19 cellular contexts compared by ENCODE assay signal in the genomic region with DNA sequence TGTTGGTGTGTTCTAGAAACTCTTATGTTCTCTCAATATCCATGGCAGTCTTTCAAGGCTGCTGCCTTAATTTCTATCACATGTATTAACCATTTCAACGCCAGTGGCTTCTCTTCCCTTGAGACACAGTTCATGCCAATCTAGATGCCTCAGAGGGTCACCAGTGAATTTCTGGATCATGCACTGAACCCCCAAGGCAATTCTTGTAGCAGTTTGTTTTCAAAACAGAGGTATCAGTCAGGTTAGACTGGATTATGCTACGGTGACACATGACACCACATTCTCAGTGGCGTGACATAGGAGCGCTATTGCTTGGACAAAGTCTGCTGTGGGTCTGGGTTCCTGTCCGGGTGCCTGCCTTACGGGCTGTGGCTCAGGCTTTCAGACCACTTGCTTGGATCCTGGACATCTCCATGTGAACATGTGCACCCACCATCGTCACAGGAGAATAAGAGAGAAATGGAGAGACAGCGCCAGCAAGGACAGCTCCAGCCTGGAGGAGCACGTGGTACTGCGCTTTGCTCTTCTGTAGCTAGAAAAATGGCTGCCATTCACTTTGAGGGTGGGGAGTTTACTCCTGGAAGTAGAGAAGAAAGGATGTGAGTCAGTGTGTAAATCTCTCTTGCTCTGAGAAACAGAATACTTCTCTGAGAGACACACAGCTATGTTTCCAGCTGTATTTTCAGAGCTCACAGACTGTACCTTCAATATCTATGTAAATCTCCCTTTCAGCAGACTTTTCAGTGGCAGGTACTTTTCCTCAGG.
DNase-seq lines count a peak whose midpoint lies in the region; ATAC-seq, FAIRE-seq and TF ChIP-seq lines count a peak whose summit lies in the region.
"Had no signal": no experiment of that assay in that cellular context is flagged by ENCODE, and none has a peak within 500 bp of the region (broad histone marks: within the 10 kb centered on the region; RNA-seq: fewer than 3 reads in every experiment).

No MANE protein-coding gene starts in this region.

- no peak for ATAC-seq in SK-N-SH treated with all-trans-retinoic acid at 6 μM for 48 hours
- ATAC-seq in RWPE2 (ENCODE audit: low read depth), result peak; percentile 19; the same call in 1 of the 3 replicates
- ATAC-seq in HG02678 (IDR thresholded peaks at IDR 0.05; ENCODE audit: unreplicated experiment), result no peak
- no peak for ATAC-seq in GM21717 (IDR thresholded peaks at IDR 0.05; ENCODE audit: unreplicated experiment)
- ATAC-seq in left lung, result no peak
- ATAC-seq in HG02938 (IDR thresholded peaks at IDR 0.05; ENCODE audit: unreplicated experiment), result no peak
- ATAC-seq: CD8-positive, alpha-beta T cell; HCT116; HepG2 had no signal

- H2BK12ac ChIP-seq in H1 (ENCODE audit: low read depth, low read length), result no peak overlapping the region

- no peak overlapping the region for H3K4me3 ChIP-seq in SK-N-SH (ENCODE audit: low read depth in 2 of 2, low read length in 1 of 2)
- no peak overlapping the region for H3K4me3 ChIP-seq in RWPE2 (ENCODE audit: severe bottlenecking)
- H3K4me3 ChIP-seq in H1 (ENCODE audit: extremely low read depth in 1 of 4, insufficient read depth in 2 of 4, low read depth in 3 of 4, low read length in 4 of 4), result no peak overlapping the region
- H3K4me3 ChIP-seq in left lung, result no peak overlapping the region

- H3K27me3 ChIP-seq in SK-N-SH (ENCODE audit: insufficient read depth) (no peaks in the 10 kb centered on the region), RWPE2 (ENCODE audit: insufficient read depth, poor library complexity, severe bottlenecking) (no peaks in the 10 kb centered on the region), H1 (replicated peaks in 1 of 4; ENCODE audit: control insufficient read depth in 3 of 4, extremely low read depth in 1 of 4, insufficient read depth in 3 of 4, low read length in 3 of 4) (no peaks in the 10 kb centered on the region), left lung (no peaks in the 10 kb centered on the region)

- no peak overlapping the region for H4K5ac ChIP-seq in H1 (ENCODE audit: insufficient read length, low read depth, low read length)

- no peaks in the 10 kb centered on the region for H3K9me2 ChIP-seq in SK-N-SH

- POLR2A ChIA-PET in SK-N-SH (lab: Yijun Ruan, JAX) (no interaction called here), H1 (lab: Charles Lee; ENCODE audit: partially characterized antibody) (no interaction called here)

- H3K9me3 ChIP-seq in SK-N-SH, result no peaks in the 10 kb centered on the region
- H3K9me3 ChIP-seq in RWPE2 (ENCODE audit: severe bottlenecking), result no peaks in the 10 kb centered on the region
- no peaks in the 10 kb centered on the region; a peak in 2 of 4 replicates for H3K9me3 ChIP-seq in H1 (ENCODE audit: insufficient read depth in 2 of 2, low read depth in 1 of 2, low read length in 1 of 2)
- H3K9me3 ChIP-seq in left lung, result no peaks in the 10 kb centered on the region

- H2BK20ac ChIP-seq in H1 (ENCODE audit: low read length), result no peak overlapping the region

- H2AK5ac ChIP-seq in H1 (ENCODE audit: low read depth, low read length), result no peak overlapping the region

- TF ChIP-seq RAD21 in SK-N-SH (IDR thresholded peaks at IDR 0.05; ENCODE audit: low read length) (no peak), H1 (IDR thresholded peaks at IDR 0.05 in 1 of 2, conservative IDR thresholded peaks at IDR 0.05 in 1 of 2; ENCODE audit: low read depth in 2 of 2, low read length in 2 of 2) (no peak)

- no peak for TF ChIP-seq POLR2A in H1 (IDR thresholded peaks at IDR 0.05; ENCODE audit: control extremely low read depth in 1 of 2, low read depth in 2 of 2, low read length in 2 of 2)

- no peaks in the 10 kb centered on the region for H4K20me1 ChIP-seq in SK-N-SH (ENCODE audit: insufficient read depth)
- H4K20me1 ChIP-seq in H1 (replicated peaks in 1 of 2; ENCODE audit: control insufficient read depth in 1 of 2, insufficient read depth in 2 of 2, low read length in 2 of 2), result no peaks in the 10 kb centered on the region

- no peak overlapping the region for H3K18ac ChIP-seq in H1 (ENCODE audit: extremely low read depth, low read length)

- no peak overlapping the region for H3K56ac ChIP-seq in H1 (replicated peaks; ENCODE audit: insufficient read length, low read depth, low read length)

- intact Hi-C loops in left lung (cut with DNase I), result no loop called here

- H2BK5ac ChIP-seq in H1 (ENCODE audit: low read depth, low read length), result no peak overlapping the region

- H2AFZ ChIP-seq in SK-N-SH (ENCODE audit: low read depth) (0 out of 2 replicates have a peak overlapping the region, but pooled peaks have one; percentile 18), H1 (ENCODE audit: low read length) (peak overlapping the region; percentile 42; the same call in 1 of the 2 replicates)

- no peaks in the 10 kb centered on the region for H3K4me1 ChIP-seq in SK-N-SH (ENCODE audit: control insufficient read depth in 1 of 2, insufficient read depth in 2 of 2, low read depth in 1 of 2, low read length in 1 of 2)
- no peaks in the 10 kb centered on the region for H3K4me1 ChIP-seq in RWPE2 (ENCODE audit: insufficient read depth, poor library complexity, severe bottlenecking)
- no peaks in the 10 kb centered on the region for H3K4me1 ChIP-seq in H1 (replicated peaks in 1 of 4; ENCODE audit: control insufficient read depth in 3 of 4, insufficient read depth in 4 of 4, low read length in 3 of 4)
- H3K4me1 ChIP-seq in left lung, result no peaks in the 10 kb centered on the region

- no peaks in the 10 kb centered on the region for H3K79me2 ChIP-seq in SK-N-SH (ENCODE audit: insufficient read depth)
- no peaks in the 10 kb centered on the region for H3K79me2 ChIP-seq in H1 (ENCODE audit: control insufficient read depth in 1 of 2, insufficient read depth in 2 of 2, low read length in 2 of 2)

- H3K79me1 ChIP-seq in H1 (ENCODE audit: low read depth, low read length), result no peaks in the 10 kb centered on the region; the same call in 1 of the 2 replicates

- H3K9ac ChIP-seq in SK-N-SH, result no peak overlapping the region
- no peak overlapping the region for H3K9ac ChIP-seq in H1 (replicated peaks in 1 of 4; ENCODE audit: extremely low read depth in 1 of 4, low read depth in 3 of 4, low read length in 3 of 4)

- H3K27ac ChIP-seq in SK-N-SH (ENCODE audit: low read depth in 2 of 2, low read length in 1 of 2) (no peak overlapping the region), RWPE2 (ENCODE audit: poor library complexity, severe bottlenecking) (no peak overlapping the region), H1 (ENCODE audit: low read depth, low read length) (no peak overlapping the region), left lung (no peak overlapping the region)
- H3K27ac ChIP-seq: 22Rv1 had no signal

- H3K4me2 ChIP-seq in SK-N-SH (no peak overlapping the region), H1 (ENCODE audit: insufficient read depth in 1 of 2, low read depth in 2 of 2, low read length in 2 of 2) (no peak overlapping the region)

- H3F3A ChIP-seq in SK-N-SH (replicated peaks; ENCODE audit: insufficient read depth), result no peaks in the 10 kb centered on the region

- H2BK15ac ChIP-seq in H1 (ENCODE audit: low read length), result no peak overlapping the region

- no peaks in the 10 kb centered on the region for H3K36me3 ChIP-seq in SK-N-SH (replicated peaks in 1 of 2; ENCODE audit: control insufficient read depth in 1 of 2, insufficient read depth in 2 of 2, low read length in 1 of 2)
- H3K36me3 ChIP-seq in RWPE2 (ENCODE audit: low read depth), result no peaks in the 10 kb centered on the region
- H3K36me3 ChIP-seq in H1 (ENCODE audit: control insufficient read depth in 2 of 4, insufficient read depth in 4 of 4, low read length in 3 of 4), result no peaks in the 10 kb centered on the region
- no peaks in the 10 kb centered on the region for H3K36me3 ChIP-seq in left lung

- no peak for FAIRE-seq in H1 (lab: Jason Lieb, UNC)
- FAIRE-seq: D721Med, GM19239, H54, HepG2 had no signal

- no peak overlapping the region for H4K91ac ChIP-seq in H1 (replicated peaks; ENCODE audit: insufficient read length, low read length)

- no peak overlapping the region for H3K14ac ChIP-seq in H1 (ENCODE audit: insufficient read length)

- CTCF ChIA-PET in SK-N-SH (lab: Yijun Ruan, JAX), result no interaction called here
- CTCF ChIA-PET in H1 (lab: Charles Lee; ENCODE audit: partially characterized antibody), result interaction anchor here (0.6 kb wide), 1 partner anchor 14 kb away, joined by 3 read pairs; no protein-coding TSS in a partner anchor

- no peak overlapping the region for H3K23ac ChIP-seq in H1 (ENCODE audit: insufficient read length)

- H3K23me2 ChIP-seq in H1 (ENCODE audit: low read depth, low read length), result no peaks in the 10 kb centered on the region

- 0% methylated on average over 7 of the region's 10 CpGs for WGBS in SK-N-SH (ENCODE audit: low lambda C conversion rate)
- WGBS in H1 (ENCODE audit: extremely low coverage in 1 of 2, insufficient coverage in 1 of 2, insufficient read length in 1 of 2, insufficient replicate concordance in 2 of 2, low coverage in 1 of 2, low lambda C conversion rate in 2 of 2, missing lambda C conversion rate in 1 of 2), 2 experiments, result 88% methylated on average over 10 of the region's 10 CpGs; no CpG with 5 or more reads in 1 of the 2 experiments

- no peak for DNase-seq in SK-N-SH
- DNase-seq in RWPE2 (ENCODE audit: low spot score), result no peak
- no peak for DNase-seq in H1 (ENCODE audit: low read depth in 1 of 2, low spot score in 2 of 2)
- DNase-seq in left lung, result no peak
- DNase-seq: CD8-positive, alpha-beta T cell; COR-L47; DMS153; DMS79 treated with DMSO at 0.1 percent for 48 hours; GF-D8 had no signal

- H2BK120ac ChIP-seq in H1 (replicated peaks; ENCODE audit: low read depth, low read length), result no peak overlapping the region

- H4K8ac ChIP-seq in H1 (ENCODE audit: extremely low read depth, insufficient read depth, low read length), result no peak overlapping the region

- H3K4ac ChIP-seq in H1 (replicated peaks; ENCODE audit: insufficient read length, low read depth, low read length), result no peak overlapping the region

- TF ChIP-seq EP300 in SK-N-SH (IDR thresholded peaks at IDR 0.05; ENCODE audit: borderline replicate concordance in 1 of 2, low read depth in 1 of 2, low read length in 1 of 2) (no peak), H1 (IDR thresholded peaks at IDR 0.05; ENCODE audit: borderline replicate concordance in 1 of 2, low read depth in 2 of 2, low read length in 2 of 2) (no peak)

- TF ChIP-seq CTCF in SK-N-SH (IDR thresholded peaks at IDR 0.05) (no peak), RWPE2 (IDR thresholded peaks at IDR 0.05; ENCODE audit: poor library complexity, severe bottlenecking) (no peak), H1 (IDR thresholded peaks at IDR 0.05; ENCODE audit: control extremely low read depth in 1 of 3, insufficient read depth in 1 of 3, low read depth in 1 of 3, low read length in 3 of 3) (no peak), left lung (IDR thresholded peaks at IDR 0.05) (no peak)

TF ChIP-seq in SK-N-SH, 30 proteins besides CTCF, POLR2A, EP300 and RAD21 (continues in another document):
- TF ChIP-seq RCOR1 (IDR thresholded peaks at IDR 0.05; ENCODE audit: low read length) (no peak), POLR2AphosphoS5 (IDR thresholded peaks at IDR 0.05; ENCODE audit: low read depth, low read length) (no peak)

TF ChIP-seq in H1, 55 proteins besides CTCF, POLR2A, EP300 and RAD21 (continues in another document):
- TF ChIP-seq CBX5 (IDR thresholded peaks at IDR 0.05; ENCODE audit: low read depth, low read length), result no peak
- no peak for TF ChIP-seq CREB1 (IDR thresholded peaks at IDR 0.05)
- no peak for TF ChIP-seq POU5F1 (IDR thresholded peaks at IDR 0.05; ENCODE audit: low read depth, low read length)
- no peak for TF ChIP-seq SRF (IDR thresholded peaks at IDR 0.05; ENCODE audit: low read depth, low read length)
